ENCODE assay signal across 8 cellular contexts in the genomic region with DNA sequence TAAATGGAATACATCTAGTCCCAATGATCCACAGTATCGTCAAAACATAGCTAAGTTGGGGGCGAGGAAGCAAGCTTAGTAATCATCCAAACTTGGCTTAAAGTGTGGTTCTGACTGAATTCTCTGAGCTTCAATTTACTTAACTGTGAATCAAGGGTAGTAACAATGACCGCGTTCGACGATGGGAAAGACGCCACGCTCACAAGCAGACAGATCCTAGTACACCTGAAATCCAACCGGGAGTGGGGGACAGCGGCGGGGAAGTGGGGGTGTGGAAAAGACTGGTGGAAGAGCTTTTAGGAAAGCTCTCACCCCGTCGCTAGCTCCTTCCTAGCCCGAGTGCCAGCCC. TPM values are rescaled to one million over a fixed set of nuclear protein-coding genes. Genes with fewer than 3 reads are reported as not detected.
DNase-seq lines count a peak whose midpoint lies in the region; ATAC-seq and TF ChIP-seq lines count a peak whose summit lies in the region.

No MANE protein-coding gene starts in this region.

- peak overlapping the region; percentile 81 for H3K27ac ChIP-seq in A673 (ENCODE audit: low read depth, low read length, poor library complexity, severe bottlenecking)
- H3K27ac ChIP-seq in OCI-LY7 (ENCODE audit: low read depth, low read length, poor library complexity, severe bottlenecking): no peak overlapping the region
- H3K27ac ChIP-seq in osteoblast (ENCODE audit: low read depth, low read length): peak overlapping the region; percentile 81

- TSS peak; percentile 59 for BruUV-seq in A673 (replicated peaks; lab: Mats Ljungman, UMichigan)
- BruUV-seq in OCI-LY7 (replicated peaks; lab: Mats Ljungman, UMichigan): TSS peak; percentile 74

- DNase-seq in A673 (ENCODE audit: low spot score) (no peak), OCI-LY7 (ENCODE audit: low spot score) (no peak), endothelial cell (ENCODE audit: low spot score) (no peak), osteoblast (ENCODE audit: insufficient read length, low spot score, missing footprints) (no peak), NCI-H446 treated with DMSO at 0.1 percent for 48 hours (lab: John Stamatoyannopoulos, UW) (no peak), NCI-H2029 (lab: John Stamatoyannopoulos, UW) (no peak), NCI-H1436 (lab: John Stamatoyannopoulos, UW) (no peak)

- H3K9me3 ChIP-seq in A673 (ENCODE audit: low read depth, low read length, poor library complexity, severe bottlenecking) (no peaks in the 10 kb centered on the region), OCI-LY7 (ENCODE audit: low read length) (peaks cover 9% of the 10 kb centered on the region; the same call in 1 of the 2 replicates), osteoblast (ENCODE audit: low read depth, low read length) (no peaks in the 10 kb centered on the region)

- H3K27me3 Mint-ChIP-seq in endothelial cell (ENCODE audit: unreplicated experiment): peaks cover 6% of the 10 kb centered on the region

- H3K27me3 ChIP-seq in A673 (replicated peaks; ENCODE audit: insufficient read depth, low read depth, low read length, poor library complexity) (no peaks in the 10 kb centered on the region), osteoblast (ENCODE audit: insufficient read depth, low read length) (no peaks in the 10 kb centered on the region)

- H4K20me1 ChIP-seq in OCI-LY7 (ENCODE audit: insufficient read depth, low read length) (no peaks in the 10 kb centered on the region), osteoblast (ENCODE audit: insufficient read depth, low read length) (peaks cover 9% of the 10 kb centered on the region)

- H3K4me2 ChIP-seq in OCI-LY7 (ENCODE audit: low read length) (peak overlapping the region; percentile 70), osteoblast (ENCODE audit: insufficient read depth, low read length) (peak overlapping the region; percentile 83)

- peak; percentile 20 for ATAC-seq in GM19043 (IDR thresholded peaks at IDR 0.05; ENCODE audit: low read depth, unreplicated experiment)

- POLR2A ChIA-PET in A673 (lab: Charles Lee; ENCODE audit: low non-redundant PET): interaction anchor here (0.6 to 0.7 kb wide), 2 partner anchors 8 to 16 kb away, joined by 3 read pairs; no protein-coding TSS in a partner anchor
- POLR2A ChIA-PET in OCI-LY7 (lab: Charles Lee): interaction anchor here (0.6 to 1.0 kb wide), 5 partner anchors 18 to 451 kb away, joined by 3 read pairs; no protein-coding TSS in a partner anchor

- no peaks in the 10 kb centered on the region for H3K36me3 ChIP-seq in A673 (ENCODE audit: insufficient read depth, low read length, poor library complexity, severe bottlenecking)
- H3K36me3 ChIP-seq in OCI-LY7 (ENCODE audit: insufficient read depth, low read length): peaks cover 7% of the 10 kb centered on the region; the same call in 1 of the 2 replicates
- H3K36me3 ChIP-seq in osteoblast (ENCODE audit: insufficient read depth, low read length): no peaks in the 10 kb centered on the region

- TF ChIP-seq CTCF in A673 (conservative IDR thresholded peaks at IDR 0.05; ENCODE audit: low read depth, low read length) (no peak), OCI-LY7 (conservative IDR thresholded peaks at IDR 0.05; ENCODE audit: low read length) (no peak), endothelial cell (IDR thresholded peaks at IDR 0.05; ENCODE audit: unreplicated experiment) (no peak), osteoblast (IDR thresholded peaks at IDR 0.05; ENCODE audit: extremely low read depth, low read depth, low read length) (no peak)

- no peaks in the 10 kb centered on the region for H3K9me3 Mint-ChIP-seq in endothelial cell (ENCODE audit: unreplicated experiment)

- H3K27ac Mint-ChIP-seq in endothelial cell (ENCODE audit: unreplicated experiment): peak overlapping the region; percentile 99

- CTCF ChIA-PET in A673 (lab: Charles Lee): no interaction called here
- CTCF ChIA-PET in OCI-LY7 (lab: Charles Lee; ENCODE audit: unreplicated experiment): no interaction called here

- no peaks in the 10 kb centered on the region for H3K9me2 ChIP-seq in OCI-LY7 (ENCODE audit: insufficient read depth, low read length)

- H2AFZ ChIP-seq in OCI-LY7 (ENCODE audit: low read length) (peak overlapping the region; percentile 43; the same call in 1 of the 2 replicates), osteoblast (ENCODE audit: low read length) (peak overlapping the region; percentile 97)

- H3K36me3 Mint-ChIP-seq in endothelial cell (ENCODE audit: low read depth, unreplicated experiment): no peaks in the 10 kb centered on the region

- H3K4me3 ChIP-seq in A673 (ENCODE audit: low read depth, low read length, poor library complexity, severe bottlenecking) (peak overlapping the region; percentile 76), OCI-LY7 (ENCODE audit: low read depth, low read length, poor library complexity, severe bottlenecking) (peak overlapping the region; percentile 75), osteoblast (ENCODE audit: insufficient read depth, low read length) (peak overlapping the region; percentile 91)

- H3K4me3 Mint-ChIP-seq in endothelial cell (ENCODE audit: unreplicated experiment): peak overlapping the region; percentile 100

- intact Hi-C loops in A673 (cut with micrococcal nuclease; ENCODE audit: unreplicated experiment): no loop called here
- intact Hi-C loops in OCI-LY7 (cut with micrococcal nuclease; ENCODE audit: unreplicated experiment): no loop called here

- peaks cover 5% of the 10 kb centered on the region for H3K4me1 ChIP-seq in A673 (ENCODE audit: insufficient read depth, low read length, poor library complexity, severe bottlenecking)
- no peaks in the 10 kb centered on the region for H3K4me1 ChIP-seq in OCI-LY7 (ENCODE audit: insufficient read depth, low read length, poor library complexity, severe bottlenecking)
- H3K4me1 ChIP-seq in osteoblast (ENCODE audit: insufficient read depth, low read length): peaks cover 10% of the 10 kb centered on the region

- H3K79me2 ChIP-seq in OCI-LY7 (ENCODE audit: insufficient read depth, low read depth, low read length): peaks cover 27% of the 10 kb centered on the region
- peaks cover 50% of the 10 kb centered on the region for H3K79me2 ChIP-seq in osteoblast (ENCODE audit: insufficient read depth, low read length)

- peaks cover 7% of the 10 kb centered on the region for H3K4me1 Mint-ChIP-seq in endothelial cell (ENCODE audit: unreplicated experiment)

RNA-seq across cellular contexts. Expression of gene COX16, which starts 0.4 kb away (rescaled TPM):
- total RNA-seq in A673 (2021) (55.5 and 59.8 TPM in 2 replicates), OCI-LY7 (2022) (22.9 and 30.7 TPM in 2 replicates), endothelial cell (ENCODE audit: unreplicated experiment) (42.3 TPM), osteoblast (23.5 and 24.8 TPM in 2 replicates)
- total RNA-seq in OCI-LY7 (2014; rRNA removed; shearing (Covaris generic)): 8.2 and 10.3 TPM in 2 replicates

RNA-seq across cellular contexts. Expression of gene SYNJ2BP, which starts 57.8 kb away (rescaled TPM):
- total RNA-seq in A673 (2021): 25.0 and 27.7 TPM in 2 replicates
- 6.2 and 6.4 TPM in 2 replicates for total RNA-seq in OCI-LY7 (2014; rRNA removed; shearing (Covaris generic))
- total RNA-seq in OCI-LY7 (2022): 7.9 and 9.2 TPM in 2 replicates
- 24.2 TPM for total RNA-seq in endothelial cell (ENCODE audit: unreplicated experiment)
- 21.0 and 21.8 TPM in 2 replicates for total RNA-seq in osteoblast
